ENCODE assay signal across 1 cellular context in genomic region chr7:141737836-141738591, GRCh38.
TF ChIP-seq lines count a peak whose summit lies in the region.

SSBP1 (plus strand) TSS chr7:141738358; CDS start chr7:141739167, 809 bp downstream.

TF ChIP-seq in HepG2, 621 proteins besides CTCF, POLR2A, EP300 and RAD21 (continued from another document):
- peak; percentile 89 for TF ChIP-seq ZNF280D (CRISPR knock-in tag; IDR thresholded peaks at IDR 0.05)
- peak; percentile 81 for TF ChIP-seq CREB1 (IDR thresholded peaks at IDR 0.05)
- peak; percentile 98 for TF ChIP-seq CREB1 (CRISPR knock-in tag; IDR thresholded peaks at IDR 0.05)
- TF ChIP-seq ZMYM2 (CRISPR knock-in tag; IDR thresholded peaks at IDR 0.05), result 0 out of 2 replicates have a peak, but pooled peaks have one; percentile 44
- TF ChIP-seq FOSL1 (CRISPR knock-in tag; IDR thresholded peaks at IDR 0.05; ENCODE audit: borderline replicate concordance), result no peak
- peak; percentile 68; the same call in 1 of the 2 replicates for TF ChIP-seq ZNF24 (IDR thresholded peaks at IDR 0.05)
- no peak for TF ChIP-seq ZSCAN25 (CRISPR knock-in tag; IDR thresholded peaks at IDR 0.05)
- TF ChIP-seq ZNF570 (CRISPR knock-in tag; IDR thresholded peaks at IDR 0.05; ENCODE audit: borderline replicate concordance), result no peak
- no peak for TF ChIP-seq ATRX (CRISPR knock-in tag; IDR thresholded peaks at IDR 0.05; ENCODE audit: borderline replicate concordance)
- peak; percentile 91 for TF ChIP-seq PHF21A (CRISPR knock-in tag; IDR thresholded peaks at IDR 0.05)
- TF ChIP-seq ZBTB8A (CRISPR knock-in tag; IDR thresholded peaks at IDR 0.05; ENCODE audit: borderline replicate concordance, low read depth), result no peak
- TF ChIP-seq RXRA (CRISPR knock-in tag; IDR thresholded peaks at IDR 0.05), result peak; percentile 65
- TF ChIP-seq CSRNP2 (CRISPR knock-in tag; conservative IDR thresholded peaks at IDR 0.05; ENCODE audit: low read depth), result no peak
- no peak for TF ChIP-seq THAP8 (CRISPR knock-in tag; IDR thresholded peaks at IDR 0.05; ENCODE audit: borderline replicate concordance)
- TF ChIP-seq AKNA (CRISPR knock-in tag; IDR thresholded peaks at IDR 0.05; ENCODE audit: borderline replicate concordance), result no peak
- no peak; the same call in 1 of the 2 replicates for TF ChIP-seq NR1H2 (CRISPR knock-in tag; IDR thresholded peaks at IDR 0.05; ENCODE audit: borderline replicate concordance, low read depth)
- TF ChIP-seq BCL3 (CRISPR knock-in tag; IDR thresholded peaks at IDR 0.05), result 0 out of 2 replicates have a peak, but pooled peaks have one; percentile 40
- peak; percentile 81; the same call in 1 of the 2 replicates for TF ChIP-seq MEIS2 (CRISPR knock-in tag; IDR thresholded peaks at IDR 0.05)
- TF ChIP-seq ZNF282 (IDR thresholded peaks at IDR 0.05; ENCODE audit: partially characterized antibody), result no peak
- TF ChIP-seq ATF6 (CRISPR knock-in tag; conservative IDR thresholded peaks at IDR 0.05), result no peak
- peak; percentile 49; the same call in 1 of the 2 replicates for TF ChIP-seq E2F1 (CRISPR knock-in tag; IDR thresholded peaks at IDR 0.05)
- TF ChIP-seq HIVEP1 (CRISPR knock-in tag; IDR thresholded peaks at IDR 0.05), result peak; percentile 90; the same call in 1 of the 2 replicates
- TF ChIP-seq BRCA1 (CRISPR knock-in tag; IDR thresholded peaks at IDR 0.05), result peak; percentile 89; the same call in 1 of the 2 replicates
- peak; percentile 77; the same call in 1 of the 2 replicates for TF ChIP-seq ZNF256 (CRISPR knock-in tag; conservative IDR thresholded peaks at IDR 0.05)
- TF ChIP-seq BHLHE40 (IDR thresholded peaks at IDR 0.05; ENCODE audit: low read length), result peak; percentile 36; the same call in 1 of the 2 replicates
- TF ChIP-seq IKZF4 (CRISPR knock-in tag; IDR thresholded peaks at IDR 0.05; ENCODE audit: borderline replicate concordance, low read depth, not compliant biosample characterization), result no peak
- peak; percentile 80 for TF ChIP-seq WIZ (CRISPR knock-in tag; IDR thresholded peaks at IDR 0.05)
- peak; percentile 90; the same call in 1 of the 2 replicates for TF ChIP-seq NFKB2 (CRISPR knock-in tag; IDR thresholded peaks at IDR 0.05; ENCODE audit: borderline replicate concordance)
- TF ChIP-seq GTF3A (CRISPR knock-in tag; conservative IDR thresholded peaks at IDR 0.05), result peak; percentile 83
- peak; percentile 98 for TF ChIP-seq FOXK1 (CRISPR knock-in tag; IDR thresholded peaks at IDR 0.05; ENCODE audit: borderline replicate concordance, low read depth)
- no peak for TF ChIP-seq SP1 (IDR thresholded peaks at IDR 0.05)
- TF ChIP-seq SP1 (CRISPR knock-in tag; IDR thresholded peaks at IDR 0.05), result peak; percentile 82; the same call in 1 of the 2 replicates
- no peak for TF ChIP-seq CENPT (CRISPR knock-in tag; IDR thresholded peaks at IDR 0.05; ENCODE audit: low read depth)
- TF ChIP-seq ZNF615 (CRISPR knock-in tag; IDR thresholded peaks at IDR 0.05; ENCODE audit: borderline replicate concordance), result peak; percentile 87; the same call in 1 of the 2 replicates
- TF ChIP-seq HMGXB4 (CRISPR knock-in tag; IDR thresholded peaks at IDR 0.05; ENCODE audit: borderline replicate concordance in 1 of 2, low read depth in 1 of 2), result peak; percentile 97 to 98
- peak; percentile 60; the same call in 1 of the 2 replicates for TF ChIP-seq ZNF768 (CRISPR knock-in tag; IDR thresholded peaks at IDR 0.05)
- TF ChIP-seq RELA (CRISPR knock-in tag; IDR thresholded peaks at IDR 0.05), result peak; percentile 41; the same call in 1 of the 2 replicates
- peak; percentile 83; the same call in 1 of the 2 replicates for TF ChIP-seq SP4 (CRISPR knock-in tag; IDR thresholded peaks at IDR 0.05)
- TF ChIP-seq HNRNPK (IDR thresholded peaks at IDR 0.05; ENCODE audit: low read depth, low read length, poor library complexity, severe bottlenecking), result no peak
- no peak; the same call in 1 of the 2 replicates for TF ChIP-seq HOXD1 (CRISPR knock-in tag; IDR thresholded peaks at IDR 0.05)
- peak; percentile 67; the same call in 1 of the 2 replicates for TF ChIP-seq ZBTB3 (CRISPR knock-in tag; IDR thresholded peaks at IDR 0.05; ENCODE audit: borderline replicate concordance, low read depth)
- TF ChIP-seq TBX2 (CRISPR knock-in tag; IDR thresholded peaks at IDR 0.05; ENCODE audit: borderline replicate concordance), result peak; percentile 76
- peak; percentile 65; the same call in 1 of the 2 replicates for TF ChIP-seq ZNF777 (CRISPR knock-in tag; IDR thresholded peaks at IDR 0.05)
- TF ChIP-seq NR3C1 (CRISPR knock-in tag; IDR thresholded peaks at IDR 0.05), result no peak
